ENCODE assay signal across 19 cellular contexts in the genomic region with DNA sequence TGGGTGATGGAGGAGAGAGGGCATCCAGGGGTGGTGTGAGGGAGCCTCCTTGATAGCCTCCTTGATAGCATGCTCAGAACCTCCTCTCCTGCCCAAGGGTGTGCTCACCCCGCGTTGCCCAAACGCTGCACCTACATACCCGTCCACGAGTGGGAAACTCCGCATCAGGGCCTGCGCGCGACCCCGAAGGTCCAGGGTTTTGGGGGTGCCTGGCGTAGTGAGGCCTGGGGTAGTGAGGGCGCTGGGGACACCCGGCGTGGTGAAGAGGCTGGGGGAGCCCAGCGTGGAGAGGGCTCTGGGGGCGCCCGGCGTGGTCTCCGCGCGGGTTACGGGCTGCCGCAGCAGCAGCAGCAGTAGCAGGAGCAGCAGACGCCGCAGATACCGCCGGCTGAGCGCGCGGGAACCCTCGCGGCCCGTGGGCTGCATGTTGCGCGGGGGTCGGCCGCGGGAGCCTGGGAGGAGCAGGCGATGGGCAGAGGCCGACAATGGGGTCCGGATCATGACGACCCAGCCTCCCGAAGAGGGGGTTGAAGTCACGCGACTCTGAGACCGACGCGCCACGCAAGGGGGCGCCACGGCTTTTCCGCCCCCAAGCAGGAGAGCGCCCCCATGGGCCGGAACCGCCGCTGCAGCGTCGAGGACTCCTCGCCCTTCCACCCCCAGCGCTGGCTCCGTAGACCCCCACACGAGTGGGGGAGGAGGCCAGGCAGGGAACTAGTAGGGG. TPM values are rescaled to one million over a fixed set of nuclear protein-coding genes. Genes with fewer than 3 reads are reported as not detected.
DNase-seq lines count a peak whose midpoint lies in the region; ATAC-seq and TF ChIP-seq lines count a peak whose summit lies in the region.
"Had no signal": no experiment of that assay in that cellular context is flagged by ENCODE, and none has a peak within 500 bp of the region (broad histone marks: within the 10 kb centered on the region; RNA-seq: fewer than 3 reads in every experiment).

A gene with protein sequence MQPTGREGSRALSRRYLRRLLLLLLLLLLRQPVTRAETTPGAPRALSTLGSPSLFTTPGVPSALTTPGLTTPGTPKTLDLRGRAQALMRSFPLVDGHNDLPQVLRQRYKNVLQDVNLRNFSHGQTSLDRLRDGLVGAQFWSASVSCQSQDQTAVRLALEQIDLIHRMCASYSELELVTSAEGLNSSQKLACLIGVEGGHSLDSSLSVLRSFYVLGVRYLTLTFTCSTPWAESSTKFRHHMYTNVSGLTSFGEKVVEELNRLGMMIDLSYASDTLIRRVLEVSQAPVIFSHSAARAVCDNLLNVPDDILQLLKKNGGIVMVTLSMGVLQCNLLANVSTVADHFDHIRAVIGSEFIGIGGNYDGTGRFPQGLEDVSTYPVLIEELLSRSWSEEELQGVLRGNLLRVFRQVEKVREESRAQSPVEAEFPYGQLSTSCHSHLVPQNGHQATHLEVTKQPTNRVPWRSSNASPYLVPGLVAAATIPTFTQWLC (minus strand): TSS at position 545 of the 724 bp plus-strand sequence. CDS start 119 bp downstream, at position 426.

- ATAC-seq in GM19324 (IDR thresholded peaks at IDR 0.05; ENCODE audit: low FRiP score, unreplicated experiment): no peak
- ATAC-seq: A549 had no signal

- H3K4me3 Mint-ChIP-seq in glutamatergic neuron (ENCODE audit: unreplicated experiment): no peak within 1 kb of the TSS
- H3K4me3 Mint-ChIP-seq: activated T-helper 1 cell treated with anti-CD3 and anti-CD28 coated beads, Interleukin-12 subunit alpha, Interleukin-12 subunit beta, Interleukin-2, Interleukin-4 antibody, amounts not matched to agents 30 ng/mL and 10 ng/mL and 1 ng/mL, durations not matched to agents 14 hours and 24 hours and 36 hours had no signal

- H3K4me3 ChIP-seq in smooth muscle cell: no peak within 1 kb of the TSS
- H3K4me3 ChIP-seq in GM23248: no peak within 1 kb of the TSS
- H3K4me3 ChIP-seq: A549, suprapubic skin had no signal

- no peaks in the 10 kb centered on the region for H3K27me3 Mint-ChIP-seq in glutamatergic neuron (ENCODE audit: unreplicated experiment)

- H3K4me1 Mint-ChIP-seq in glutamatergic neuron (ENCODE audit: low read depth, unreplicated experiment): peaks cover 4% of the 10 kb centered on the region

- H3K4me1 ChIP-seq in smooth muscle cell (ENCODE audit: low read depth) (no peaks in the 10 kb centered on the region), GM23248 (ENCODE audit: insufficient read depth) (no peaks in the 10 kb centered on the region)
- H3K4me1 ChIP-seq: suprapubic skin had no signal

- H3K9me3 Mint-ChIP-seq in glutamatergic neuron (ENCODE audit: unreplicated experiment): peaks cover 9% of the 10 kb centered on the region
- H3K9me3 Mint-ChIP-seq: activated T-helper 1 cell treated with anti-CD3 and anti-CD28 coated beads, Interleukin-12 subunit alpha, Interleukin-12 subunit beta, Interleukin-2, Interleukin-4 antibody, amounts not matched to agents 30 ng/mL and 10 ng/mL and 1 ng/mL, durations not matched to agents 14 hours and 24 hours and 36 hours had no signal

- TF ChIP-seq CTCF in glutamatergic neuron (IDR thresholded peaks at IDR 0.05; ENCODE audit: partially characterized antibody, unreplicated experiment) (peak; percentile 28), smooth muscle cell (IDR thresholded peaks at IDR 0.05; ENCODE audit: borderline replicate concordance, insufficient read depth, poor library complexity, severe bottlenecking) (peak; percentile 23)

- WGBS in smooth muscle cell (ENCODE audit: low lambda C conversion rate): 70% methylated on average over 60 of the region's 62 CpGs
- 56 to 65% methylated on average over 34 to 60 of the region's 62 CpGs for WGBS in GM23248 (ENCODE audit: low coverage in 1 of 2, low lambda C conversion rate in 2 of 2, missing lambda C conversion rate in 2 of 2), 2 experiments

- H3F3A ChIP-seq in smooth muscle cell (ENCODE audit: low read depth) (no peaks in the 10 kb centered on the region), GM23248 (ENCODE audit: insufficient read depth) (no peaks in the 10 kb centered on the region)

- H3K9me3 ChIP-seq in smooth muscle cell (replicated peaks; ENCODE audit: low read depth) (no peaks in the 10 kb centered on the region), GM23248 (ENCODE audit: low read depth) (no peaks in the 10 kb centered on the region)
- H3K9me3 ChIP-seq: A549, suprapubic skin had no signal

- DNase-seq in activated naive CD4-positive, alpha-beta T cell treated with anti-CD3 and anti-CD28 coated beads, Interleukin-2, amount 50 U/mL, for 16 hours: peak; percentile 30
- no peak for DNase-seq in activated naive CD4-positive, alpha-beta T cell treated with Interleukin-2 at 50 U/mL for 16 hours
- DNase-seq in NOMO-1 treated with DMSO at 0.1 percent for 48 hours (lab: John Stamatoyannopoulos, UW; ENCODE audit: unreplicated experiment) (peak; percentile 17), glutamatergic neuron (peak; percentile 34), smooth muscle cell (lab: John Stamatoyannopoulos, UW; ENCODE audit: unreplicated experiment) (no peak), GM23248 (no peak), retina (no peak)
- DNase-seq: activated CD4-positive, alpha-beta T cell treated with anti-CD3 and anti-CD28 coated beads, Interleukin-2, amount 50 U/mL, for 1 hour; aorta; DMS153; head of caudate nucleus; NCI-H2029; NCI-H774 had no signal

- H3K79me2 ChIP-seq in smooth muscle cell (ENCODE audit: low read depth) (no peaks in the 10 kb centered on the region), GM23248 (ENCODE audit: insufficient read depth) (no peaks in the 10 kb centered on the region)

- H3K27ac ChIP-seq in smooth muscle cell (ENCODE audit: low read depth): no peak within 1 kb of the TSS
- H3K27ac ChIP-seq in GM23248: no peak within 1 kb of the TSS
- H3K27ac ChIP-seq: A549, RWPE1, suprapubic skin had no signal

- H3K4me2 ChIP-seq in smooth muscle cell (no peak within 1 kb of the TSS), GM23248 (ENCODE audit: unreplicated experiment) (no peak within 1 kb of the TSS)
- H3K4me2 ChIP-seq: A549 had no signal

- H2AFZ ChIP-seq in smooth muscle cell (ENCODE audit: low read depth): no peak within 1 kb of the TSS
- no peak within 1 kb of the TSS for H2AFZ ChIP-seq in GM23248

- H3K36me3 Mint-ChIP-seq in glutamatergic neuron (ENCODE audit: unreplicated experiment): peaks cover 5% of the 10 kb centered on the region

- H3K9ac ChIP-seq in smooth muscle cell (ENCODE audit: low read depth) (no peak within 1 kb of the TSS), GM23248 (no peak within 1 kb of the TSS)

- H3K36me3 ChIP-seq in smooth muscle cell (ENCODE audit: low read depth) (no peaks in the 10 kb centered on the region), GM23248 (ENCODE audit: low read depth) (no peaks in the 10 kb centered on the region)
- H3K36me3 ChIP-seq: suprapubic skin had no signal

- in situ Hi-C loops in GM23248 (cut with MboI): no loop called here

- H4K20me1 ChIP-seq in smooth muscle cell (ENCODE audit: low read depth) (no peaks in the 10 kb centered on the region), GM23248 (ENCODE audit: insufficient read depth) (no peaks in the 10 kb centered on the region)

- no peak within 1 kb of the TSS for H3K27ac Mint-ChIP-seq in glutamatergic neuron (ENCODE audit: unreplicated experiment)
- H3K27ac Mint-ChIP-seq: activated T-helper 1 cell treated with anti-CD3 and anti-CD28 coated beads, Interleukin-12 subunit alpha, Interleukin-12 subunit beta, Interleukin-2, Interleukin-4 antibody, amounts not matched to agents 30 ng/mL and 10 ng/mL and 1 ng/mL, durations not matched to agents 14 hours and 24 hours and 36 hours had no signal

- H3K9me2 ChIP-seq in GM23248 (ENCODE audit: insufficient read depth): no peaks in the 10 kb centered on the region

- H3K27me3 ChIP-seq in smooth muscle cell (ENCODE audit: low read depth) (no peaks in the 10 kb centered on the region), GM23248 (replicated peaks; ENCODE audit: insufficient read depth) (no peaks in the 10 kb centered on the region)

RNA-seq across cellular contexts. Expression of the gene that starts here (rescaled TPM):
- total RNA-seq in glutamatergic neuron (ENCODE audit: unreplicated experiment): not detected
- total RNA-seq in smooth muscle cell: not detected in 2 replicates
- polyA plus RNA-seq in smooth muscle cell: not detected in 2 replicates
- not detected in 2 replicates for total RNA-seq in GM23248 (2014; rRNA removed; shearing (Covaris generic))
- not detected in 2 replicates for polyA plus RNA-seq in GM23248 (2016; fragmentation: Nextera tagmentation; extraction: Ambion mirVana)
- total RNA-seq: activated T-helper 1 cell treated with anti-CD3 and anti-CD28 coated beads, Interleukin-12 subunit alpha, Interleukin-12 subunit beta, Interleukin-2, Interleukin-4 antibody, amounts not matched to agents 30 ng/mL and 10 ng/mL and 1 ng/mL, durations not matched to agents 14 hours and 24 hours and 36 hours; aorta; LHCN-M2; suprapubic skin had no signal
- polyA plus RNA-seq: A549, aorta had no signal

Comparison
In these comparisons a context has a peak if more than half of its experiments do, and no peak if none do; other contexts are left out.
1. DNase-seq: peak in activated naive CD4-positive, alpha-beta T cell treated with anti-CD3 and anti-CD28 coated beads, Interleukin-2, amount 50 U/mL, for 16 hours (single experiment) and NOMO-1 treated with DMSO at 0.1 percent for 48 hours (single experiment); none in activated naive CD4-positive, alpha-beta T cell treated with Interleukin-2 at 50 U/mL for 16 hours (single experiment), smooth muscle cell (single experiment), GM23248 (single experiment) and retina (single experiment).
2. Peak in DNase-seq in glutamatergic neuron; RNA of the gene not detected or under 1 TPM.